ENCODE assay signal across 25 cellular contexts in genomic region chr3:123064506-123064905, GRCh38. TPM values are rescaled to one million over a fixed set of nuclear protein-coding genes. Genes with fewer than 3 reads are reported as not detected.
DNase-seq lines count a peak whose midpoint lies in the region; ATAC-seq lines count a peak whose summit lies in the region.
"Had no signal": no experiment of that assay in that cellular context is flagged by ENCODE, and none has a peak within 500 bp of the region (broad histone marks: within the 10 kb centered on the region; RNA-seq: fewer than 3 reads in every experiment).

No MANE protein-coding gene starts in this region.

- no peak for DNase-seq in T-helper 1 cell
- DNase-seq in activated naive CD8-positive, alpha-beta T cell treated with anti-CD3 and anti-CD28 coated beads, Interleukin-2, amount 10 ng/mL, durations not matched to agents 7 days and 5 days: no peak
- DNase-seq in activated naive CD8-positive, alpha-beta T cell treated with anti-CD3 and anti-CD28 coated beads for 36 hours: no peak
- peak; percentile 54 for DNase-seq in islet precursor cell
- no peak for DNase-seq in GM03348 (ENCODE audit: low spot score)
- no peak for DNase-seq in dedifferentiated amniotic fluid mesenchymal stem cell (ENCODE audit: extremely low spot score)
- DNase-seq: DMS53, H9, NCI-H1105, NCI-H1436 treated with DMSO at 0.1 percent for 48 hours, NCI-H187 treated with DMSO at 0.1 percent for 48 hours, NCI-H2171 treated with DMSO at 0.1 percent for 48 hours, NCI-H524, NCI-H774, PC-9, SJCRH30 had no signal

- peak overlapping the region; percentile 12 for H3K4me3 Mint-ChIP-seq in T-helper 1 cell treated with Interleukin-12 subunit alpha and Interleukin-12 subunit beta and Interleukin-4 antibody, amounts not matched to agents 30 μg/mL and 1 μg/mL, for 36 hours
- H3K4me3 Mint-ChIP-seq in activated naive CD8-positive, alpha-beta T cell treated with anti-CD3 and anti-CD28 coated beads, Interleukin-2, amount 10 ng/mL, durations not matched to agents 7 days and 5 days: peak overlapping the region; percentile 31
- no peak overlapping the region for H3K4me3 Mint-ChIP-seq in activated naive CD8-positive, alpha-beta T cell treated with anti-CD3 and anti-CD28 coated beads for 36 hours
- H3K4me3 Mint-ChIP-seq: B cell, GM23338, H9 had no signal

- peaks cover 31% of the 10 kb centered on the region for H3K4me1 Mint-ChIP-seq in T-helper 1 cell treated with Interleukin-12 subunit alpha and Interleukin-12 subunit beta and Interleukin-4 antibody, amounts not matched to agents 30 μg/mL and 1 μg/mL, for 36 hours (ENCODE audit: low read depth)
- peaks cover 34% of the 10 kb centered on the region for H3K4me1 Mint-ChIP-seq in activated naive CD8-positive, alpha-beta T cell treated with anti-CD3 and anti-CD28 coated beads, Interleukin-2, amount 10 ng/mL, durations not matched to agents 7 days and 5 days
- peaks cover 29% of the 10 kb centered on the region for H3K4me1 Mint-ChIP-seq in activated naive CD8-positive, alpha-beta T cell treated with anti-CD3 and anti-CD28 coated beads for 36 hours

- H3K27ac Mint-ChIP-seq in T-helper 1 cell treated with Interleukin-12 subunit alpha and Interleukin-12 subunit beta and Interleukin-4 antibody, amounts not matched to agents 30 μg/mL and 1 μg/mL, for 36 hours: peak overlapping the region; percentile 37
- no peak overlapping the region for H3K27ac Mint-ChIP-seq in activated naive CD8-positive, alpha-beta T cell treated with anti-CD3 and anti-CD28 coated beads, Interleukin-2, amount 10 ng/mL, durations not matched to agents 7 days and 5 days
- H3K27ac Mint-ChIP-seq in activated naive CD8-positive, alpha-beta T cell treated with anti-CD3 and anti-CD28 coated beads for 36 hours: no peak overlapping the region
- H3K27ac Mint-ChIP-seq: B cell, GM23338, H9 had no signal

- H3K27me3 Mint-ChIP-seq in T-helper 1 cell treated with Interleukin-12 subunit alpha and Interleukin-12 subunit beta and Interleukin-4 antibody, amounts not matched to agents 30 μg/mL and 1 μg/mL, for 36 hours (ENCODE audit: low read depth): peaks cover 18% of the 10 kb centered on the region
- peaks cover 21% of the 10 kb centered on the region for H3K27me3 Mint-ChIP-seq in activated naive CD8-positive, alpha-beta T cell treated with anti-CD3 and anti-CD28 coated beads, Interleukin-2, amount 10 ng/mL, durations not matched to agents 7 days and 5 days
- H3K27me3 Mint-ChIP-seq in activated naive CD8-positive, alpha-beta T cell treated with anti-CD3 and anti-CD28 coated beads for 36 hours: peaks cover 7% of the 10 kb centered on the region
- H3K27me3 Mint-ChIP-seq: B cell had no signal

- peaks cover 3% of the 10 kb centered on the region for H3K36me3 Mint-ChIP-seq in T-helper 1 cell treated with Interleukin-12 subunit alpha and Interleukin-12 subunit beta and Interleukin-4 antibody, amounts not matched to agents 30 μg/mL and 1 μg/mL, for 36 hours (ENCODE audit: low read depth)
- peaks cover 2% of the 10 kb centered on the region for H3K36me3 Mint-ChIP-seq in activated naive CD8-positive, alpha-beta T cell treated with anti-CD3 and anti-CD28 coated beads, Interleukin-2, amount 10 ng/mL, durations not matched to agents 7 days and 5 days
- peaks cover 5% of the 10 kb centered on the region for H3K36me3 Mint-ChIP-seq in activated naive CD8-positive, alpha-beta T cell treated with anti-CD3 and anti-CD28 coated beads for 36 hours

- no peaks in the 10 kb centered on the region for H3K9me3 Mint-ChIP-seq in T-helper 1 cell treated with Interleukin-12 subunit alpha and Interleukin-12 subunit beta and Interleukin-4 antibody, amounts not matched to agents 30 μg/mL and 1 μg/mL, for 36 hours
- no peaks in the 10 kb centered on the region for H3K9me3 Mint-ChIP-seq in activated naive CD8-positive, alpha-beta T cell treated with anti-CD3 and anti-CD28 coated beads, Interleukin-2, amount 10 ng/mL, durations not matched to agents 7 days and 5 days
- no peaks in the 10 kb centered on the region for H3K9me3 Mint-ChIP-seq in activated naive CD8-positive, alpha-beta T cell treated with anti-CD3 and anti-CD28 coated beads for 36 hours

- no peak for ATAC-seq in activated naive CD8-positive, alpha-beta T cell treated with anti-CD3 and anti-CD28 coated beads, Interleukin-2, amount 10 ng/mL, durations not matched to agents 7 days and 5 days (ENCODE audit: low read depth)
- ATAC-seq: GM12878, GM23338, K562, Right ventricle myocardium inferior had no signal

- POLR2A ChIA-PET in activated naive CD8-positive, alpha-beta T cell treated with anti-CD3 and anti-CD28 coated beads, Interleukin-2, amount 10 ng/mL, durations not matched to agents 7 days and 5 days (lab: Charles Lee): no interaction called here

RNA-seq across cellular contexts. Expression of gene PDIA5, which starts 2.3 kb away (rescaled TPM):
- total RNA-seq in activated naive CD8-positive, alpha-beta T cell treated with anti-CD3 and anti-CD28 coated beads, Interleukin-2, amount 10 ng/mL, durations not matched to agents 7 days and 5 days: 1 to 10 TPM; 7.1 to 7.2 TPM
- 10 to 100 TPM; 17.8 to 23.2 TPM for total RNA-seq in activated naive CD8-positive, alpha-beta T cell treated with anti-CD3 and anti-CD28 coated beads for 36 hours

RNA-seq across cellular contexts. Expression of gene SEMA5B, which starts 36.9 kb away (rescaled TPM):
- total RNA-seq in activated naive CD8-positive, alpha-beta T cell treated with anti-CD3 and anti-CD28 coated beads, Interleukin-2, amount 10 ng/mL, durations not matched to agents 7 days and 5 days: under 1 TPM; 0.17 to 0.28 TPM
- total RNA-seq in activated naive CD8-positive, alpha-beta T cell treated with anti-CD3 and anti-CD28 coated beads for 36 hours: not detected
- total RNA-seq: B cell, Daoy, GM12878, K562, MCF 10A, PC-9, RPMI7951 had no signal
